In genomic region chr9:19976226-19976625, GRCh38 we compare ENCODE assay signal across 11 cellular contexts.
DNase-seq lines count a peak whose midpoint lies in the region; ATAC-seq and TF ChIP-seq lines count a peak whose summit lies in the region.
"Had no signal": no experiment of that assay in that cellular context is flagged by ENCODE, and none has a peak within 500 bp of the region (broad histone marks: within the 10 kb centered on the region; RNA-seq: fewer than 3 reads in every experiment).

No MANE protein-coding gene starts in this region.

- peak overlapping the region; percentile 7 for H3K4me3 Mint-ChIP-seq in T-helper 2 cell treated with Interferon-gamma antibody and Interleukin-4, amounts not matched to agents 5 μg/mL and 100 μg/mL, for 36 hours
- peak overlapping the region; percentile 48 for H3K4me3 Mint-ChIP-seq in endothelial cell (ENCODE audit: unreplicated experiment)

- H3K27me3 Mint-ChIP-seq in T-helper 2 cell treated with Interferon-gamma antibody and Interleukin-4, amounts not matched to agents 5 μg/mL and 100 μg/mL, for 36 hours (ENCODE audit: low read depth) = no peaks in the 10 kb centered on the region
- no peaks in the 10 kb centered on the region for H3K27me3 Mint-ChIP-seq in endothelial cell (ENCODE audit: unreplicated experiment)

- ATAC-seq in GM21825 (IDR thresholded peaks at IDR 0.05; ENCODE audit: unreplicated experiment) = peak; percentile 58
- no peak for ATAC-seq in HG02763 (IDR thresholded peaks at IDR 0.05; ENCODE audit: unreplicated experiment)

- no peak for TF ChIP-seq CTCF in endothelial cell (IDR thresholded peaks at IDR 0.05; ENCODE audit: unreplicated experiment)

- H3K9me3 Mint-ChIP-seq in T-helper 2 cell treated with Interferon-gamma antibody and Interleukin-4, amounts not matched to agents 5 μg/mL and 100 μg/mL, for 36 hours = peaks cover 12% of the 10 kb centered on the region
- H3K9me3 Mint-ChIP-seq in endothelial cell (ENCODE audit: unreplicated experiment) = no peaks in the 10 kb centered on the region

- H3K4me1 Mint-ChIP-seq in T-helper 2 cell treated with Interferon-gamma antibody and Interleukin-4, amounts not matched to agents 5 μg/mL and 100 μg/mL, for 36 hours (ENCODE audit: low read depth) = peaks cover 21% of the 10 kb centered on the region
- H3K4me1 Mint-ChIP-seq in endothelial cell (ENCODE audit: unreplicated experiment) = peaks cover 14% of the 10 kb centered on the region

- DNase-seq in A172 (ENCODE audit: low spot score) = peak; percentile 18
- DNase-seq in T-helper 2 cell treated with Interferon-gamma antibody and Interleukin-4, amounts not matched to agents 5 μg/mL and 100 μg/mL, for 36 hours (ENCODE audit: low spot score) = peak; percentile 49
- DNase-seq in endothelial cell (ENCODE audit: low spot score) = no peak
- no peak for DNase-seq in T-helper 9 cell
- DNase-seq in effector CD4-positive, alpha-beta T cell = no peak
- no peak for DNase-seq in NCI-H1092 (lab: John Stamatoyannopoulos, UW)
- DNase-seq: effector CD8-positive, alpha-beta T cell; Karpas-422; occipital lobe had no signal

- H3K36me3 Mint-ChIP-seq in T-helper 2 cell treated with Interferon-gamma antibody and Interleukin-4, amounts not matched to agents 5 μg/mL and 100 μg/mL, for 36 hours (ENCODE audit: low read depth) = peaks cover 8% of the 10 kb centered on the region
- H3K36me3 Mint-ChIP-seq in endothelial cell (ENCODE audit: low read depth, unreplicated experiment) = no peaks in the 10 kb centered on the region

- peak overlapping the region; percentile 82 for H3K27ac Mint-ChIP-seq in T-helper 2 cell treated with Interferon-gamma antibody and Interleukin-4, amounts not matched to agents 5 μg/mL and 100 μg/mL, for 36 hours
- H3K27ac Mint-ChIP-seq in endothelial cell (ENCODE audit: unreplicated experiment) = peak overlapping the region; percentile 89

Comparison
In these comparisons a context has a peak if more than half of its experiments do, and no peak if none do; other contexts are left out.
1. DNase-seq: peak in A172 (single experiment) and T-helper 2 cell treated with Interferon-gamma antibody and Interleukin-4, amounts not matched to agents 5 μg/mL and 100 μg/mL, for 36 hours (single experiment); none in endothelial cell (single experiment), T-helper 9 cell (single experiment), effector CD4-positive, alpha-beta T cell (single experiment) and NCI-H1092 (single experiment).